ENCODE assay signal across 1 cellular context in genomic region chr5:155631116-155631515, GRCh38.
TF ChIP-seq lines count a peak whose summit lies in the region.

No MANE protein-coding gene starts in this region.

TF ChIP-seq in H1, 55 proteins besides CTCF, POLR2A, EP300 and RAD21 (continued from another document):
- TF ChIP-seq JUND (IDR thresholded peaks at IDR 0.05; ENCODE audit: low read length) (no peak), ATF2 (IDR thresholded peaks at IDR 0.05; ENCODE audit: low read length) (no peak), GABPA (IDR thresholded peaks at IDR 0.05; ENCODE audit: borderline replicate concordance, insufficient read depth, low read length) (no peak), TAF1 (IDR thresholded peaks at IDR 0.05; ENCODE audit: low read depth, low read length) (no peak), SIN3A (conservative IDR thresholded peaks at IDR 0.05 in 1 of 2, IDR thresholded peaks at IDR 0.05 in 1 of 2; ENCODE audit: low read depth in 1 of 2, low read length in 2 of 2) (no peak), TEAD4 (IDR thresholded peaks at IDR 0.05; ENCODE audit: low read depth, low read length) (no peak), ATF3 (IDR thresholded peaks at IDR 0.05; ENCODE audit: insufficient read depth, low read depth, low read length) (no peak), CTBP2 (IDR thresholded peaks at IDR 0.05; ENCODE audit: borderline replicate concordance, insufficient read depth, insufficient read length, low read length) (no peak), CHD2 (IDR thresholded peaks at IDR 0.05; ENCODE audit: low read length) (no peak)
TF ChIP-seq in H1: peak in this region for 0.
